24 cellular contexts compared by ENCODE assay signal in the genomic region with DNA sequence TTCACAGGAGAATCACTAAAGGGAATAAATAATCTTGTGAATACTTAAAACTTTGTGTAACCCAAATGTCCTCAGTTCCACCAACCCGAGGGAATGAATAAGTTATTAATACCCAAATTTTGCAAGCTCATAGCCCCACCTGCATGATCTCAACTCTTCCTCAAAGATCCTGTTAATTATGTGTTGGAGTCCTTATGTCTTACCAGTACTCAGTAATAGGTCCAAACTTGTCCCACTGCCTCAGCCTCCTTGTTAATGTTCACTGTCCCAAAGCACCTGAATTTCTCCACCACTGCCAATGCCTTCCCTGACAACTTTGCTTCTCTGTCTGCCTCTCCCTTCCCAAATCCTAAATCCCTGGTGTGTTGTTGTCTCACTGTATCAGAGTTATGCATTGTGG.
"Had no signal": no experiment of that assay in that cellular context is flagged by ENCODE, and none has a peak within 500 bp of the region (broad histone marks: within the 10 kb centered on the region; RNA-seq: fewer than 3 reads in every experiment).

No MANE protein-coding gene starts in this region.

- H3K36me3 ChIP-seq: adrenal gland, ascending aorta, left ventricle myocardium inferior, neutrophil, ovary, prostate gland, thoracic aorta, WERI-Rb-1 had no signal

- H3K4me1 Mint-ChIP-seq: activated T-helper 17 cell treated with anti-CD3 and anti-CD28 coated beads, Interleukin-2, amount 50 U/mL, for 72 hours had no signal

- H3K4me3 ChIP-seq: adrenal gland, ascending aorta, coronary artery, left ventricle myocardium inferior, ovary, prostate gland, thoracic aorta had no signal

- H3K4me3 Mint-ChIP-seq: activated T-cell treated with anti-CD3 and anti-CD28 coated beads, Interleukin-2, amount 50 U/mL, for 24 hours; activated T-helper 17 cell treated with anti-CD3 and anti-CD28 coated beads, Interleukin-2, amount 50 U/mL, for 72 hours; endodermal cell; natural killer cell treated with Interleukin-12 subunit alpha and Interleukin-12 subunit beta and Interleukin-15 and Interleukin-18, amount 100 ng/mL, for 72 hours had no signal

- DNase-seq: activated CD4-positive, alpha-beta T cell treated with anti-CD3 and anti-CD28 coated beads for 1 hour; activated CD4-positive, alpha-beta T cell treated with anti-CD3 and anti-CD28 coated beads, Interleukin-2, amount 50 U/mL, for 4 hours; activated CD8-positive, alpha-beta memory T cell treated with anti-CD3 and anti-CD28 coated beads for 24 hours; activated CD8-positive, alpha-beta memory T cell treated with anti-CD3 and anti-CD28 coated beads, Interleukin-2, amount 50 U/mL, for 4 hours; activated T-cell treated with anti-CD3 and anti-CD28 coated beads, Interleukin-2, amount 50 U/mL, for 24 hours; adrenal gland; endodermal cell; erythroblast; foreskin melanocyte; left ventricle myocardium inferior; ovary; stimulated activated CD4-positive, alpha-beta T cell treated with anti-CD3 and anti-CD28 coated beads, Interleukin-4, amount 100 ng/mL, for 24 hours; stimulated activated naive CD4-positive, alpha-beta T cell treated with Interleukin-2 at 50 U/mL for 16 hours; T-helper 1 cell; WERI-Rb-1 had no signal

- H3K9me3 ChIP-seq: adrenal gland, neutrophil, ovary, prostate gland, thoracic aorta had no signal

- FAIRE-seq: TTC549 had no signal

- H3K27ac Mint-ChIP-seq: activated T-cell treated with anti-CD3 and anti-CD28 coated beads, Interleukin-2, amount 50 U/mL, for 24 hours; activated T-helper 17 cell treated with anti-CD3 and anti-CD28 coated beads, Interleukin-2, amount 50 U/mL, for 72 hours; endodermal cell; natural killer cell treated with Interleukin-12 subunit alpha and Interleukin-12 subunit beta and Interleukin-15 and Interleukin-18, amount 100 ng/mL, for 72 hours had no signal

- ATAC-seq: activated naive CD4-positive, alpha-beta T cell treated with anti-CD3 and anti-CD28 coated beads, Interleukin-2, amount 50 U/mL, for 72 hours; activated T-helper 17 cell treated with anti-CD3 and anti-CD28 coated beads, Interleukin-2, amount 50 U/mL, for 72 hours; natural killer cell treated with Interleukin-12 subunit alpha and Interleukin-12 subunit beta and Interleukin-15 and Interleukin-18, amount 100 ng/mL, for 72 hours had no signal

- H3K4me1 ChIP-seq: adrenal gland, ascending aorta, prostate gland had no signal

- H3K27me3 ChIP-seq: adrenal gland, ascending aorta, neutrophil, ovary had no signal

- H3K27ac ChIP-seq: adrenal gland, ascending aorta, coronary artery, left ventricle myocardium inferior, neutrophil, ovary, prostate gland, thoracic aorta, WERI-Rb-1 had no signal
